ENCODE assay signal across 15 cellular contexts in genomic region chr3:188491276-188491687, GRCh38.
A peak's percentile ranks its signal among the peaks of the same experiment; 100 is the strongest.
DNase-seq lines count a peak whose midpoint lies in the region; FAIRE-seq and TF ChIP-seq lines count a peak whose summit lies in the region.
"Had no signal": no experiment of that assay in that cellular context is flagged by ENCODE, and none has a peak within 500 bp of the region (broad histone marks: within the 10 kb centered on the region; RNA-seq: fewer than 3 reads in every experiment).

No MANE protein-coding gene starts in this region.

- TF ChIP-seq CTCF in astrocyte of the spinal cord (IDR thresholded peaks at IDR 0.05; ENCODE audit: low read depth, low read length) (no peak), smooth muscle cell (IDR thresholded peaks at IDR 0.05; ENCODE audit: borderline replicate concordance, insufficient read depth, poor library complexity, severe bottlenecking) (no peak), dorsolateral prefrontal cortex (IDR thresholded peaks at IDR 0.05 in 54 of 56, conservative IDR thresholded peaks at IDR 0.05 in 2 of 56; ENCODE audit: low read depth in 1 of 56, partially characterized antibody in 56 of 56) (no peak)

- TF ChIP-seq POLR2A in GM12892 (IDR thresholded peaks at IDR 0.05; ENCODE audit: low read depth, low read length) = no peak

- in situ Hi-C loops in astrocyte of the spinal cord (cut with HindIII; ENCODE audit: low sequenced_read_pairs) = no loop called here

- peak; percentile 24 for DNase-seq in HS-5 (ENCODE audit: low read depth)
- DNase-seq in astrocyte of the spinal cord (ENCODE audit: low read depth, low spot score) = peak; percentile 61
- peak; percentile 28 for DNase-seq in hepatic stellate cell (ENCODE audit: low spot score)
- DNase-seq in smooth muscle cell (lab: John Stamatoyannopoulos, UW; ENCODE audit: unreplicated experiment) = no peak
- no peak for DNase-seq in GM12892 (ENCODE audit: insufficient read length)
- DNase-seq in dorsolateral prefrontal cortex = no peak
- DNase-seq in activated CD4-positive, CD25-positive, alpha-beta regulatory T cell (lab: John Stamatoyannopoulos, UW) = no peak
- no peak for DNase-seq in NCI-H128 (lab: John Stamatoyannopoulos, UW; ENCODE audit: unreplicated experiment)
- DNase-seq: activated CD8-positive, alpha-beta T cell treated with anti-CD3 and anti-CD28 coated beads, Interleukin-2, amount 10 ng/mL, durations not matched to agents 7 days and 5 days; activated naive CD4-positive, alpha-beta T cell treated with Interleukin-2 at 50 U/mL for 16 hours; Caco-2; hippocampal formation; mesendoderm; NCI-H446 had no signal

- H2AFZ ChIP-seq in smooth muscle cell (ENCODE audit: low read depth) = no peak overlapping the region

- no peak overlapping the region for H3K9ac ChIP-seq in smooth muscle cell (ENCODE audit: low read depth)

- H3K4me2 ChIP-seq in smooth muscle cell = peak overlapping the region; percentile 8

- intact Hi-C loops in dorsolateral prefrontal cortex (cut with DNase I) = no loop called here

- peaks cover 50% of the 10 kb centered on the region for H3K79me2 ChIP-seq in smooth muscle cell (ENCODE audit: low read depth)

- WGBS in smooth muscle cell (ENCODE audit: low lambda C conversion rate) = 38% methylated on average over 1 of the region's 1 CpG

- H3K27me3 ChIP-seq in smooth muscle cell (ENCODE audit: low read depth) (no peaks in the 10 kb centered on the region), dorsolateral prefrontal cortex (no peaks in the 10 kb centered on the region)
- H3K27me3 ChIP-seq: tibial nerve had no signal

- peak overlapping the region; percentile 67 for H3K27ac ChIP-seq in smooth muscle cell (ENCODE audit: low read depth)
- no peak overlapping the region for H3K27ac ChIP-seq in dorsolateral prefrontal cortex

- FAIRE-seq in GM12892 (lab: Jason Lieb, UNC) = no peak

- H3K4me3 ChIP-seq in astrocyte of the spinal cord (ENCODE audit: low read depth, low read length) = no peak overlapping the region
- no peak overlapping the region for H3K4me3 ChIP-seq in smooth muscle cell
- no peak overlapping the region for H3K4me3 ChIP-seq in dorsolateral prefrontal cortex
- H3K4me3 ChIP-seq: tibial nerve had no signal

- no peaks in the 10 kb centered on the region for H3K9me3 ChIP-seq in smooth muscle cell (replicated peaks; ENCODE audit: low read depth)
- H3K9me3 ChIP-seq: Caco-2, tibial nerve had no signal

- peaks cover 10% of the 10 kb centered on the region for H3K36me3 ChIP-seq in smooth muscle cell (ENCODE audit: low read depth)
- H3K36me3 ChIP-seq: tibial nerve had no signal

- H4K20me1 ChIP-seq in smooth muscle cell (ENCODE audit: low read depth) = no peaks in the 10 kb centered on the region

- H3K4me1 ChIP-seq in smooth muscle cell (ENCODE audit: low read depth) = no peaks in the 10 kb centered on the region
- H3K4me1 ChIP-seq: Caco-2 had no signal

- peaks cover 3% of the 10 kb centered on the region for H3F3A ChIP-seq in smooth muscle cell (ENCODE audit: low read depth)

Comparison
In these comparisons a context has a peak if more than half of its experiments do, and no peak if none do; other contexts are left out.
1. DNase-seq: peak in HS-5 (single experiment), astrocyte of the spinal cord (single experiment) and hepatic stellate cell (single experiment); none in smooth muscle cell (single experiment), GM12892 (single experiment), dorsolateral prefrontal cortex (0 of 10), activated CD4-positive, CD25-positive, alpha-beta regulatory T cell (0 of 4) and NCI-H128 (single experiment).